11 cellular contexts compared by ENCODE assay signal in genomic region chr5:98109561-98110006, GRCh38.
DNase-seq lines count a peak whose midpoint lies in the region; FAIRE-seq and TF ChIP-seq lines count a peak whose summit lies in the region.
"Had no signal": no experiment of that assay in that cellular context is flagged by ENCODE, and none has a peak within 500 bp of the region (broad histone marks: within the 10 kb centered on the region; RNA-seq: fewer than 3 reads in every experiment).

No MANE protein-coding gene starts in this region.

- H3K9ac ChIP-seq in kidney (ENCODE audit: low read length in 2 of 2) = no peak overlapping the region
- H3K9ac ChIP-seq: parathyroid adenoma had no signal

- DNase-seq in AG20443 (ENCODE audit: low spot score) = peak; percentile 26
- peak; percentile 13 for DNase-seq in NCI-H69 (lab: John Stamatoyannopoulos, UW)
- DNase-seq in chondrocyte (ENCODE audit: low spot score) = no peak
- DNase-seq in medulla oblongata (ENCODE audit: extremely low spot score) = peak; percentile 24
- no peak for DNase-seq in NOMO-1 (lab: John Stamatoyannopoulos, UW; ENCODE audit: unreplicated experiment in 2 of 2)
- no peak for DNase-seq in activated naive CD4-positive, alpha-beta T cell treated with anti-CD3 and anti-CD28 coated beads, Interleukin-2, amount 50 U/mL, for 16 hours
- no peak for DNase-seq in NCI-H2171 (lab: John Stamatoyannopoulos, UW)
- DNase-seq in kidney = no peak
- DNase-seq: dorsolateral prefrontal cortex had no signal

- no peak for FAIRE-seq in kidney (lab: Jason Lieb, UNC)

- H3K4me3 ChIP-seq in kidney (ENCODE audit: low read length in 2 of 2) = no peak overlapping the region
- H3K4me3 ChIP-seq: dorsolateral prefrontal cortex had no signal

- H3K36me3 Mint-ChIP-seq in chondrocyte (ENCODE audit: low read depth) = peaks cover under 1% of the 10 kb centered on the region
- H3K36me3 Mint-ChIP-seq: activated naive CD4-positive, alpha-beta T cell treated with anti-CD3 and anti-CD28 coated beads, Interleukin-2, amount 50 U/mL, for 72 hours had no signal

- intact Hi-C loops in kidney (cut with DNase I) = no loop called here

- peak overlapping the region; percentile 81 for H3K27ac Mint-ChIP-seq in chondrocyte (ENCODE audit: unreplicated experiment)
- H3K27ac Mint-ChIP-seq: activated naive CD4-positive, alpha-beta T cell treated with anti-CD3 and anti-CD28 coated beads, Interleukin-2, amount 50 U/mL, for 72 hours had no signal

- H3K9me3 ChIP-seq in kidney (ENCODE audit: control insufficient read depth in 1 of 2, low read length in 2 of 2) = no peaks in the 10 kb centered on the region

- no peak overlapping the region for H3K27ac ChIP-seq in kidney (ENCODE audit: low read depth in 2 of 2, low read length in 2 of 2)
- H3K27ac ChIP-seq: dorsolateral prefrontal cortex, parathyroid adenoma had no signal

- H3K36me3 ChIP-seq in kidney (ENCODE audit: control insufficient read depth in 1 of 2, insufficient read depth in 2 of 2, low read length in 2 of 2) = no peaks in the 10 kb centered on the region

- H3K4me1 ChIP-seq in kidney (ENCODE audit: control insufficient read depth in 1 of 2, insufficient read depth in 1 of 2, low read depth in 1 of 2, low read length in 2 of 2) = no peaks in the 10 kb centered on the region
- H3K4me1 ChIP-seq: parathyroid adenoma had no signal

- H3K4me1 Mint-ChIP-seq in chondrocyte (ENCODE audit: low read depth) = peaks cover 53% of the 10 kb centered on the region

- peaks cover 2% of the 10 kb centered on the region for H3K9me3 Mint-ChIP-seq in chondrocyte (ENCODE audit: low read depth)

- H3K27me3 Mint-ChIP-seq in chondrocyte (ENCODE audit: low read depth) = no peaks in the 10 kb centered on the region

- H3K4me3 Mint-ChIP-seq in chondrocyte (ENCODE audit: unreplicated experiment) = no peak overlapping the region

- no peak for TF ChIP-seq CTCF in chondrocyte (IDR thresholded peaks at IDR 0.05)
- TF ChIP-seq CTCF in kidney (IDR thresholded peaks at IDR 0.05; ENCODE audit: borderline replicate concordance, extremely low read depth, insufficient read depth) = no peak

Comparison
In these comparisons a context has a peak if more than half of its experiments do, and no peak if none do; other contexts are left out.
1. DNase-seq: peak in AG20443 (single experiment), NCI-H69 (single experiment) and medulla oblongata (single experiment); none in chondrocyte (single experiment), NOMO-1 (0 of 2), activated naive CD4-positive, alpha-beta T cell treated with anti-CD3 and anti-CD28 coated beads, Interleukin-2, amount 50 U/mL, for 16 hours (single experiment), NCI-H2171 (single experiment) and kidney (single experiment).